11 cellular contexts compared by ENCODE assay signal in the genomic region with DNA sequence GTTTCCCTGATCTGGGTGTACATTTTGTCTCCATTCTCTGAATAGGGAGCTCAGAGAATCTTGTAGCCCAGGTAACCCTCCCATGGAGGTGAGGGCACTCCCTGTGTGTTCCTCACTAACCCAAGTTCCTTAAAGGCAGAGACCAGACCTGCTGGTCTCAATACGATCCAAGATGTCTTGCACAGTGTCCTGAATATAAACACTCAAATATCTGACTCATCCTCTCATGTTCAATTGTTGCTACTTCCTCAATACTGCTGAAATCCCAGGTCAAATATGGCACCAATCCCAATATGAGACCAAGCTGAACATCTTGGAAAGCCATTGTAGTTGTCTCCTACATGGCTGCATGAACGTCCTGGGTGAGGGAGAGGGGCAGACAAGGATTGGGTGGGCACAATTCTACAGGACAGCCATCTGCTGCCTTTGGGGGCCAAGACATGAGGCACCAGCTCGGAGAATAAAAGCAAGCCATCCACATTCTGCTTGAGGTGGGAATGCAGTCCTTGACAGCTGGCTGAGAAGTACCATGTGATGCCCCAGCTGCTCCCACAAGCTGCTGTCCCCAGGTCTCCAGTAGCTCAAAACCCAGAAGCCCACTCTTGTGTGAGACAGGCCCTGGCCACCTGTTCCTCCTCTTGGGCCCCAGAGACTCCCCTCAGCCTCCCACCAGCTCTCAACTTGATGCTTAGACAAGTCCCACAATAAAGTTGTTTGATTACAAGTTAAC. TPM values are rescaled to one million over a fixed set of nuclear protein-coding genes. Genes with fewer than 3 reads are reported as not detected.
A peak's percentile ranks its signal among the peaks of the same experiment; 100 is the strongest.
DNase-seq lines count a peak whose midpoint lies in the region; ATAC-seq lines count a peak whose summit lies in the region.
"Had no signal": no experiment of that assay in that cellular context is flagged by ENCODE, and none has a peak within 500 bp of the region (broad histone marks: within the 10 kb centered on the region; RNA-seq: fewer than 3 reads in every experiment).

No MANE protein-coding gene starts in this region.

- no peak overlapping the region for H3K14ac ChIP-seq in mesenchymal stem cell (ENCODE audit: low read length in 2 of 2)

- intact Hi-C loops in activated T-helper 2 cell treated with anti-CD3 and anti-CD28 coated beads, Interferon-gamma antibody, Interleukin-2, Interleukin-4, amounts not matched to agents 10 μg/mL and 5 μg/mL and 100 μg/mL, durations not matched to agents 14 hours and 24 hours and 36 hours (cut with micrococcal nuclease), result loop anchor here (10.0 kb wide), 1 partner anchor 376 kb away; a partner anchor contains a TSS

- no peak overlapping the region for H3K4me3 Mint-ChIP-seq in activated T-helper 2 cell treated with anti-CD3 and anti-CD28 coated beads, Interferon-gamma antibody, Interleukin-2, Interleukin-4, amounts not matched to agents 10 μg/mL and 5 μg/mL and 100 μg/mL, durations not matched to agents 14 hours and 24 hours and 36 hours (ENCODE audit: low read depth)

- H3K27ac ChIP-seq in ACC112 (ENCODE audit: low read depth, low read length) (peak overlapping the region; percentile 47; the same call in 1 of the 2 replicates), mesenchymal stem cell (ENCODE audit: low read length, poor library complexity, severe bottlenecking) (peak overlapping the region; percentile 15)
- H3K27ac ChIP-seq: KMS-11 had no signal

- peak overlapping the region; percentile 95 for H2BK15ac ChIP-seq in mesenchymal stem cell (ENCODE audit: low read depth, poor library complexity, severe bottlenecking)

- H4K8ac ChIP-seq in mesenchymal stem cell (ENCODE audit: low read length), result no peak overlapping the region

- H3K79me1 ChIP-seq in mesenchymal stem cell (replicated peaks; ENCODE audit: low read length, poor library complexity, severe bottlenecking), result peaks cover 2% of the 10 kb centered on the region

- H3K23ac ChIP-seq in mesenchymal stem cell (ENCODE audit: low read length in 2 of 2), result no peak overlapping the region

- H3K9ac ChIP-seq in mesenchymal stem cell (ENCODE audit: low read length), result no peak overlapping the region
- H3K9ac ChIP-seq: KMS-11 had no signal

- H2AFZ ChIP-seq in ACC112 (ENCODE audit: low read length, unreplicated experiment) (no peak overlapping the region), mesenchymal stem cell (ENCODE audit: low read depth, low read length) (no peak overlapping the region)

- peak overlapping the region; percentile 40 to 82 for H3K18ac ChIP-seq in mesenchymal stem cell (ENCODE audit: low read depth in 1 of 2, low read length in 2 of 2)

- H3K27me3 ChIP-seq in ACC112 (ENCODE audit: insufficient read depth, low read length) (no peaks in the 10 kb centered on the region), mesenchymal stem cell (ENCODE audit: control insufficient read depth in 1 of 2, insufficient read depth in 1 of 2, low read length in 2 of 2) (no peaks in the 10 kb centered on the region)

- no peak overlapping the region for H2BK5ac ChIP-seq in mesenchymal stem cell (ENCODE audit: low read depth, low read length, poor library complexity, severe bottlenecking)

- H2BK12ac ChIP-seq in mesenchymal stem cell (ENCODE audit: low read length in 2 of 2), result peak overlapping the region; percentile 28 to 63

- H3K4me1 ChIP-seq in ACC112 (ENCODE audit: control insufficient read depth, insufficient read depth, low read length, unreplicated experiment) (peaks cover 73% of the 10 kb centered on the region), mesenchymal stem cell (ENCODE audit: control insufficient read depth, insufficient read depth, low read depth, low read length) (peaks cover 35% of the 10 kb centered on the region)

- no peak overlapping the region for H2BK120ac ChIP-seq in mesenchymal stem cell (ENCODE audit: low read depth, low read length)

- H3K4me3 ChIP-seq in ACC112 (ENCODE audit: low read depth, low read length) (peak overlapping the region; percentile 15; the same call in 1 of the 2 replicates), mesenchymal stem cell (ENCODE audit: insufficient read depth in 1 of 2, low read depth in 1 of 2, low read length in 2 of 2) (no peak overlapping the region)

- H2AK5ac ChIP-seq in mesenchymal stem cell (ENCODE audit: low read length, severe bottlenecking), result peak overlapping the region; percentile 85

- peak; percentile 61 for DNase-seq in KBM-7
- DNase-seq in activated T-helper 2 cell treated with anti-CD3 and anti-CD28 coated beads, Interferon-gamma antibody, Interleukin-2, Interleukin-4, amounts not matched to agents 10 μg/mL and 5 μg/mL and 100 μg/mL, durations not matched to agents 14 hours and 24 hours and 36 hours (ENCODE audit: low spot score), result no peak
- DNase-seq in mesenchymal stem cell, result peak; percentile 67
- no peak for DNase-seq in stimulated activated CD4-positive, alpha-beta T cell treated with anti-CD3 and anti-CD28 coated beads, Interleukin-4, amount 100 ng/mL, for 24 hours
- DNase-seq in NCI-H510A (lab: John Stamatoyannopoulos, UW), result no peak
- DNase-seq: DMS153 had no signal

- H3K27me3 Mint-ChIP-seq in activated T-helper 2 cell treated with anti-CD3 and anti-CD28 coated beads, Interferon-gamma antibody, Interleukin-2, Interleukin-4, amounts not matched to agents 10 μg/mL and 5 μg/mL and 100 μg/mL, durations not matched to agents 14 hours and 24 hours and 36 hours (ENCODE audit: low read depth), result no peaks in the 10 kb centered on the region

- no peak for ATAC-seq in HG03135 (IDR thresholded peaks at IDR 0.05; ENCODE audit: unreplicated experiment)
- no peak for ATAC-seq in GM21381 (IDR thresholded peaks at IDR 0.05; ENCODE audit: unreplicated experiment)

- peaks cover 56% of the 10 kb centered on the region for H3K4me1 Mint-ChIP-seq in activated T-helper 2 cell treated with anti-CD3 and anti-CD28 coated beads, Interferon-gamma antibody, Interleukin-2, Interleukin-4, amounts not matched to agents 10 μg/mL and 5 μg/mL and 100 μg/mL, durations not matched to agents 14 hours and 24 hours and 36 hours (ENCODE audit: low read depth)

- peaks cover 92% of the 10 kb centered on the region for H3K79me2 ChIP-seq in ACC112 (ENCODE audit: control insufficient read depth, insufficient read depth, low read length, unreplicated experiment)

- H3K36me3 Mint-ChIP-seq in activated T-helper 2 cell treated with anti-CD3 and anti-CD28 coated beads, Interferon-gamma antibody, Interleukin-2, Interleukin-4, amounts not matched to agents 10 μg/mL and 5 μg/mL and 100 μg/mL, durations not matched to agents 14 hours and 24 hours and 36 hours (ENCODE audit: low read depth), result peaks cover 13% of the 10 kb centered on the region

- H3K4ac ChIP-seq in mesenchymal stem cell (ENCODE audit: low read depth in 1 of 2, low read length in 2 of 2), result no peak overlapping the region

- H3K9me3 ChIP-seq in mesenchymal stem cell (ENCODE audit: control insufficient read depth, low read length), result no peaks in the 10 kb centered on the region

- H3K27ac Mint-ChIP-seq in activated T-helper 2 cell treated with anti-CD3 and anti-CD28 coated beads, Interferon-gamma antibody, Interleukin-2, Interleukin-4, amounts not matched to agents 10 μg/mL and 5 μg/mL and 100 μg/mL, durations not matched to agents 14 hours and 24 hours and 36 hours, result peak overlapping the region; percentile 60

- in situ Hi-C loops in KBM-7 (cut with MboI; ENCODE audit: low pct_unique_long_range_greater_than_20kb, low sequenced_read_pairs), result no loop called here

- no peaks in the 10 kb centered on the region for H3K9me3 Mint-ChIP-seq in activated T-helper 2 cell treated with anti-CD3 and anti-CD28 coated beads, Interferon-gamma antibody, Interleukin-2, Interleukin-4, amounts not matched to agents 10 μg/mL and 5 μg/mL and 100 μg/mL, durations not matched to agents 14 hours and 24 hours and 36 hours

- H4K91ac ChIP-seq in mesenchymal stem cell (ENCODE audit: low read length), result peak overlapping the region; percentile 81

- no peaks in the 10 kb centered on the region for H3K36me3 ChIP-seq in ACC112 (ENCODE audit: insufficient read depth, low read length)
- peaks cover 0 to 10% of the 10 kb centered on the region in 2 experiments for H3K36me3 ChIP-seq in mesenchymal stem cell (ENCODE audit: control insufficient read depth in 1 of 2, insufficient read depth in 2 of 2, low read depth in 1 of 2, low read length in 2 of 2)

- no peak overlapping the region for H3K4me2 ChIP-seq in mesenchymal stem cell (ENCODE audit: low read length, poor library complexity, severe bottlenecking)
- H3K4me2 ChIP-seq: KMS-11 had no signal

- 62% methylated on average over 3 of the region's 3 CpGs for WGBS in mesenchymal stem cell

RNA-seq across cellular contexts. Expression of a gene that starts 18.2 kb away (rescaled TPM):
- 55.0 and 63.5 TPM in 2 replicates for total RNA-seq in activated T-helper 2 cell treated with anti-CD3 and anti-CD28 coated beads, Interferon-gamma antibody, Interleukin-2, Interleukin-4, amounts not matched to agents 10 μg/mL and 5 μg/mL and 100 μg/mL, durations not matched to agents 14 hours and 24 hours and 36 hours
- polyA plus RNA-seq in mesenchymal stem cell (2013, experiment 1 of 2), result 43.1 TPM
- 41.2 TPM for polyA plus RNA-seq in mesenchymal stem cell (2013, experiment 2 of 2)

RNA-seq across cellular contexts. Expression of a gene that starts 33.1 kb away (rescaled TPM):
- not detected in 2 replicates for total RNA-seq in activated T-helper 2 cell treated with anti-CD3 and anti-CD28 coated beads, Interferon-gamma antibody, Interleukin-2, Interleukin-4, amounts not matched to agents 10 μg/mL and 5 μg/mL and 100 μg/mL, durations not matched to agents 14 hours and 24 hours and 36 hours
- 0.01 TPM for polyA plus RNA-seq in mesenchymal stem cell (2013, experiment 1 of 2)
- polyA plus RNA-seq in mesenchymal stem cell (2013, experiment 2 of 2), result 0.01 TPM
- total RNA-seq: renal cortical epithelial cell had no signal

Comparison
In these comparisons a context has a peak if more than half of its experiments do, and no peak if none do; other contexts are left out.
1. DNase-seq: peak in KBM-7 (single experiment) and mesenchymal stem cell (single experiment); none in activated T-helper 2 cell treated with anti-CD3 and anti-CD28 coated beads, Interferon-gamma antibody, Interleukin-2, Interleukin-4, amounts not matched to agents 10 μg/mL and 5 μg/mL and 100 μg/mL, durations not matched to agents 14 hours and 24 hours and 36 hours (single experiment), stimulated activated CD4-positive, alpha-beta T cell treated with anti-CD3 and anti-CD28 coated beads, Interleukin-4, amount 100 ng/mL, for 24 hours (single experiment) and NCI-H510A (single experiment).